15 cellular contexts compared by ENCODE assay signal in the genomic region with DNA sequence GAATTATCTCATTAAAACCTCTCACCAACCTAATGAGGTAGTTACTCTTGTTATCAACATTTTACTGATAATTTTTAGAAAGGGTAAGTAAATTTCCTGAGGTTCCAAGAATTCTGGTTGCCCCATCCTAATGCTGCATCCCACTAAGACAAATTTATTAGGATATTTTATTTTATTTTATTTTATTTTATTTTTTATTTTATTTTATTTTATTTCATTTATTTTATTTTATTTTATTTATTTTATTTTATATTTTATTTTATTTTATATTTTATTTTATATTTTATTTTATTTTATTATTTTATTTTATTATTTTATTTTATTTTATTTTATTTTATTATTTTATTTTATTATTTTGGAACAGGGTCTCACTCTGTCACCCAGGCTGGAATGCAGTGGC. TPM values are rescaled to one million over a fixed set of nuclear protein-coding genes. Genes with fewer than 3 reads are reported as not detected.
"Had no signal": no experiment of that assay in that cellular context is flagged by ENCODE, and none has a peak within 500 bp of the region (broad histone marks: within the 10 kb centered on the region; RNA-seq: fewer than 3 reads in every experiment).

No MANE protein-coding gene starts in this region.

RNA-seq across cellular contexts. Expression of a gene that starts 46.9 kb away (rescaled TPM):
- total RNA-seq: activated CD4-positive, alpha-beta memory T cell treated with anti-CD3 and anti-CD28 coated beads for 36 hours; activated CD4-positive, alpha-beta T cell treated with anti-CD3 and anti-CD28 coated beads, Interleukin-2, amount 10 ng/mL, durations not matched to agents 24 days and 14 days; activated CD8-positive, alpha-beta memory T cell treated with anti-CD3 and anti-CD28 coated beads for 36 hours; activated CD8-positive, alpha-beta T cell treated with anti-CD3 and anti-CD28 coated beads for 36 hours; activated naive CD4-positive, alpha-beta T cell treated with anti-CD3 and anti-CD28 coated beads for 36 hours; activated naive CD4-positive, alpha-beta T cell treated with anti-CD3 and anti-CD28 coated beads, Interleukin-2, amount 50 U/mL, for 72 hours; activated naive CD8-positive, alpha-beta T cell treated with anti-CD3 and anti-CD28 coated beads for 36 hours; activated T-cell treated with anti-CD3 and anti-CD28 coated beads, Interleukin-2, amount 50 U/mL, for 4 hours; activated T-cell treated with anti-CD3 and anti-CD28 coated beads, Interleukin-2, amount 50 U/mL, for 72 hours; activated T-helper 1 cell treated with anti-CD3 and anti-CD28 coated beads, Interleukin-12 subunit alpha, Interleukin-12 subunit beta, Interleukin-2, Interleukin-4 antibody, amounts not matched to agents 30 ng/mL and 10 ng/mL and 1 ng/mL, durations not matched to agents 14 hours and 24 hours and 36 hours; activated T-helper 17 cell treated with anti-CD3 and anti-CD28 coated beads, Interleukin-2, amount 50 U/mL, for 72 hours; adrenal gland; aorta; cardiac septum; cerebellum had no signal
- polyA plus RNA-seq: adrenal gland, aorta had no signal
